26 cellular contexts compared by ENCODE assay signal in the genomic region with DNA sequence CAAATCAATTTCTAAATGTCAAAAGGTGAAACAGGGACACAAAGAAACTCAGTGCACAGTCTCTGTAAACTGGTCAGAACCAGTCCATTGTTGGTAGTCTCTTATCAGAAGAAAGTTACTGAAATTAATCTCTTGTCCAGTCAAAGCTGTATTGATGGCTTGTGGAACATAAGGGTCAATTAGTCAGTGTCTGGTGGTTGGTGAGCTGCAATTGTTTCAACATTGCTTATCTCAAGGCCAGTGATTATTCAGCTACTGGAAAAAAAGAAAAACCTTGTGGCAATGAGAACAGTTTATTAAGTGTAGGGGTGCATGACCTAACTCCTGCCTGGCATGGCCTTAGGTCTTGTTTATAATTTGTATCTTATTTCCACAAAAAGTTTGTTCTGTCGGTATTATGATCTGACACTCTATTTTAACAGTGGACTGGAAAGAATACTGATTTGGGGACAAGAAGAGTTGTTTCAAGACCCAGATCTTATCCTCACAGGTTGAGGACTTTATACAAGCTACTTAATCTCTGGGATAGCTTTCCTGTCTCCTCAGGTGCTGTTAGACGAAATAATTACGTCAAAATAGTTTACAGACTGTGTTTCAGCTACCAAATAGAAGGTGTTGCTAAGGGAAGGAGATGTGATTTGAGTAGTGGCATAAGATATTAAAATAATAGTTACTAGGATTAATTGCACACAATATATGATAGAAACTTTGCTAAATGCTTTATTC.
"Had no signal": no experiment of that assay in that cellular context is flagged by ENCODE, and none has a peak within 500 bp of the region (broad histone marks: within the 10 kb centered on the region; RNA-seq: fewer than 3 reads in every experiment).

No MANE protein-coding gene starts in this region.

- H3K36me3 Mint-ChIP-seq: neural progenitor cell; stimulated activated effector memory CD8-positive, alpha-beta T cell treated with anti-CD3 and anti-CD28 coated beads, Interleukin-12 subunit alpha, Interleukin-12 subunit beta, amount 100 ng/mL, for 72 hours; type B pancreatic cell had no signal

- FAIRE-seq: colon had no signal

- H3K4me2 ChIP-seq: neural progenitor cell, smooth muscle cell had no signal

- DNase-seq: dorsolateral prefrontal cortex; effector CD4-positive, alpha-beta T cell; foreskin keratinocyte; glutamatergic neuron; heart right ventricle; hippocampal formation; islet precursor cell; left ventricle myocardium superior; lower lobe of right lung; nucleus accumbens; posterior cingulate gyrus; retina; stimulated activated CD4-positive, alpha-beta T cell treated with anti-CD3 and anti-CD28 coated beads, Interleukin-2, amount 100 ng/mL, for 24 hours; stimulated activated CD4-positive, alpha-beta T cell treated with anti-CD3 and anti-CD28 coated beads, Interleukin-4, amount 100 ng/mL, for 24 hours; stimulated activated naive CD4-positive, alpha-beta T cell treated with Interleukin-2 at 50 U/mL for 16 hours; stomach; tibial artery had no signal

- H3K27me3 Mint-ChIP-seq: natural killer cell treated with Interleukin-12 subunit alpha and Interleukin-12 subunit beta and Interleukin-15 and Interleukin-18, amount 100 ng/mL, for 72 hours; type B pancreatic cell had no signal

- H3K4me1 ChIP-seq: foreskin keratinocyte, heart right ventricle, lower lobe of right lung, neural progenitor cell, stomach, tibial artery had no signal

- H2AFZ ChIP-seq: neural progenitor cell had no signal

- H3K36me3 ChIP-seq: heart right ventricle, lower lobe of right lung, neural progenitor cell, stomach, tibial artery had no signal

- H3K4me1 Mint-ChIP-seq: neural progenitor cell; stimulated activated effector memory CD8-positive, alpha-beta T cell treated with anti-CD3 and anti-CD28 coated beads, Interleukin-12 subunit alpha, Interleukin-12 subunit beta, amount 100 ng/mL, for 72 hours had no signal

- H3K27ac ChIP-seq: dorsolateral prefrontal cortex, epithelial cell of prostate, foreskin keratinocyte, heart right ventricle, lower lobe of right lung, neural progenitor cell, stomach, tibial artery had no signal

- H3K9ac ChIP-seq: neural progenitor cell had no signal

- H3K9me3 Mint-ChIP-seq: neural progenitor cell, type B pancreatic cell had no signal

- H3K4me3 Mint-ChIP-seq: natural killer cell treated with Interleukin-12 subunit alpha and Interleukin-12 subunit beta and Interleukin-15 and Interleukin-18, amount 100 ng/mL, for 72 hours; neural progenitor cell; stimulated activated effector memory CD8-positive, alpha-beta T cell treated with anti-CD3 and anti-CD28 coated beads, Interleukin-12 subunit alpha, Interleukin-12 subunit beta, amount 100 ng/mL, for 72 hours; type B pancreatic cell had no signal

- H3K4me3 ChIP-seq: dorsolateral prefrontal cortex, heart right ventricle, lower lobe of right lung, neural progenitor cell, smooth muscle cell, stomach, tibial artery had no signal

- H3K27ac Mint-ChIP-seq: natural killer cell treated with Interleukin-12 subunit alpha and Interleukin-12 subunit beta and Interleukin-15 and Interleukin-18, amount 100 ng/mL, for 72 hours; neural progenitor cell; stimulated activated effector memory CD8-positive, alpha-beta T cell treated with anti-CD3 and anti-CD28 coated beads, Interleukin-12 subunit alpha, Interleukin-12 subunit beta, amount 100 ng/mL, for 72 hours; type B pancreatic cell had no signal

- H3K27me3 ChIP-seq: dorsolateral prefrontal cortex, foreskin keratinocyte, heart right ventricle, neural progenitor cell, stomach, tibial artery had no signal

- ATAC-seq: esophagus mucosa; foreskin keratinocyte; heart right ventricle; left ventricle myocardium superior; lower lobe of right lung; natural killer cell treated with Interleukin-12 subunit alpha and Interleukin-12 subunit beta and Interleukin-15 and Interleukin-18, amount 100 ng/mL, for 72 hours; sciatic nerve; stimulated activated effector memory CD8-positive, alpha-beta T cell treated with anti-CD3 and anti-CD28 coated beads, Interleukin-12 subunit alpha, Interleukin-12 subunit beta, amount 100 ng/mL, for 72 hours had no signal

- H3K9me3 ChIP-seq: heart right ventricle, lower lobe of right lung, stomach, tibial artery had no signal
